12 cellular contexts compared by ENCODE assay signal in the genomic region with DNA sequence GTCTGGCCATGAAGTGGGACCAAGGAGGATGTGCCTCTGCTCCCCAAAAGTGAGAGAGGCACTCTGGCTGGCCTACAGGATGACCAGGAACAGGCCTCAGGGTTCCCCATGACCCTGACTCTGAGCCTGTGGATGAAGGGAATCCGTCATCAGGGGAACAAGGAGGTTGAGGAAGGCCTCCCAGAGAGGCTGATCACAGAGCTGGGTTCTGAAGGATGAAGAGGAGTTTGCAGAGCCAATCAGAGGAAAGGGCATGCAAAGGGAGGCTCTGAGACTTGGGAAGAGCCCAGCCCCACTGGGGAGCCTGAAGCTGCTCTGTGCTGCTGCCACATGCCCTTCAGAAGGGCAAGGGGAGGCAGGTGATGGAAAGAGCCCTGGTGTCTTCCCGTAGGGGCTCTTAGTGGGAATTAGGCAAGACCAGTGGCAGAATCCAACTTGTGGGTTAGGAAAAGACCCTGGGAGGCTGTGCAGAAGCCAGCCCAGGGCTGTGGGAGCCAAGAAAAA.
DNase-seq lines count a peak whose midpoint lies in the region; ATAC-seq, FAIRE-seq and TF ChIP-seq lines count a peak whose summit lies in the region.
"Had no signal": no experiment of that assay in that cellular context is flagged by ENCODE, and none has a peak within 500 bp of the region (broad histone marks: within the 10 kb centered on the region; RNA-seq: fewer than 3 reads in every experiment).

No MANE protein-coding gene starts in this region.

- no peak overlapping the region for H3K23ac ChIP-seq in mesenchymal stem cell (ENCODE audit: low read length in 2 of 2)

- H3K4ac ChIP-seq in mesenchymal stem cell (ENCODE audit: low read depth in 1 of 2, low read length in 2 of 2): no peak overlapping the region

- H3K9me3 ChIP-seq in mesenchymal stem cell (ENCODE audit: control insufficient read depth, low read length): no peaks in the 10 kb centered on the region
- no peaks in the 10 kb centered on the region for H3K9me3 ChIP-seq in suprapubic skin

- FAIRE-seq in GM19239 (lab: Jason Lieb, UNC): no peak
- FAIRE-seq: colon, H54 had no signal

- H3K79me1 ChIP-seq in mesenchymal stem cell (replicated peaks; ENCODE audit: low read length, poor library complexity, severe bottlenecking): no peaks in the 10 kb centered on the region

- no peak for TF ChIP-seq CTCF in suprapubic skin (IDR thresholded peaks at IDR 0.05)

- H3K4me1 ChIP-seq in mesenchymal stem cell (ENCODE audit: control insufficient read depth, insufficient read depth, low read depth, low read length): peaks cover 30% of the 10 kb centered on the region
- H3K4me1 ChIP-seq in suprapubic skin: peaks cover 82% of the 10 kb centered on the region

- no peak for TF ChIP-seq POLR2A in suprapubic skin (IDR thresholded peaks at IDR 0.05)

- H3K4me3 ChIP-seq in mesenchymal stem cell (ENCODE audit: insufficient read depth in 1 of 2, low read depth in 1 of 2, low read length in 2 of 2) (no peak overlapping the region), suprapubic skin (no peak overlapping the region)

- 98% methylated on average over 2 of the region's 2 CpGs for whole genome bisulfite sequencing in mesenchymal stem cell
- WGBS in suprapubic skin: 63% methylated on average over 2 of the region's 2 CpGs

- peak overlapping the region; percentile 46 for H3K27ac Mint-ChIP-seq in activated naive CD4-positive, alpha-beta T cell treated with anti-CD3 and anti-CD28 coated beads for 36 hours
- H3K27ac Mint-ChIP-seq in activated CD8-positive, alpha-beta T cell treated with anti-CD3 and anti-CD28 coated beads, Interleukin-2, amount 10 ng/mL, durations not matched to agents 7 days and 5 days: peak overlapping the region; percentile 97

- H3K4me2 ChIP-seq in mesenchymal stem cell (ENCODE audit: low read length, poor library complexity, severe bottlenecking): no peak overlapping the region

- H3K36me3 Mint-ChIP-seq in activated naive CD4-positive, alpha-beta T cell treated with anti-CD3 and anti-CD28 coated beads for 36 hours (ENCODE audit: low read depth): no peaks in the 10 kb centered on the region
- H3K36me3 Mint-ChIP-seq in activated CD8-positive, alpha-beta T cell treated with anti-CD3 and anti-CD28 coated beads, Interleukin-2, amount 10 ng/mL, durations not matched to agents 7 days and 5 days (ENCODE audit: low read depth): peaks cover 8% of the 10 kb centered on the region

- H2BK15ac ChIP-seq in mesenchymal stem cell (ENCODE audit: low read depth, poor library complexity, severe bottlenecking): peak overlapping the region; percentile 63

- TF ChIP-seq EP300 in suprapubic skin (IDR thresholded peaks at IDR 0.05): no peak

- POLR2A ChIA-PET in activated CD8-positive, alpha-beta T cell treated with anti-CD3 and anti-CD28 coated beads, Interleukin-2, amount 10 ng/mL, durations not matched to agents 7 days and 5 days (lab: Charles Lee): interaction anchor here (1.0 to 1.4 kb wide), 2 partner anchors 8 to 18 kb away, joined by 4 read pairs; no protein-coding TSS in a partner anchor

- H2BK5ac ChIP-seq in mesenchymal stem cell (ENCODE audit: low read depth, low read length, poor library complexity, severe bottlenecking): no peak overlapping the region

- H4K91ac ChIP-seq in mesenchymal stem cell (ENCODE audit: low read length): no peak overlapping the region

- ATAC-seq in activated CD8-positive, alpha-beta T cell treated with anti-CD3 and anti-CD28 coated beads, Interleukin-2, amount 10 ng/mL, durations not matched to agents 7 days and 5 days: no peak

- H3K4me3 Mint-ChIP-seq in activated naive CD4-positive, alpha-beta T cell treated with anti-CD3 and anti-CD28 coated beads for 36 hours: no peak overlapping the region
- H3K4me3 Mint-ChIP-seq in activated CD8-positive, alpha-beta T cell treated with anti-CD3 and anti-CD28 coated beads, Interleukin-2, amount 10 ng/mL, durations not matched to agents 7 days and 5 days: no peak overlapping the region

- CTCF ChIA-PET in activated naive CD4-positive, alpha-beta T cell treated with anti-CD3 and anti-CD28 coated beads for 36 hours (lab: Charles Lee): no interaction called here
- CTCF ChIA-PET in activated CD8-positive, alpha-beta T cell treated with anti-CD3 and anti-CD28 coated beads, Interleukin-2, amount 10 ng/mL, durations not matched to agents 7 days and 5 days (lab: Charles Lee): interaction anchor here (1.0 to 1.5 kb wide), 3 partner anchors 8 to 26 kb away, joined by 3 to 4 read pairs (median 3); no protein-coding TSS in a partner anchor

- H3K27me3 Mint-ChIP-seq in activated naive CD4-positive, alpha-beta T cell treated with anti-CD3 and anti-CD28 coated beads for 36 hours (ENCODE audit: low read depth): no peaks in the 10 kb centered on the region
- no peaks in the 10 kb centered on the region for H3K27me3 Mint-ChIP-seq in activated CD8-positive, alpha-beta T cell treated with anti-CD3 and anti-CD28 coated beads, Interleukin-2, amount 10 ng/mL, durations not matched to agents 7 days and 5 days (ENCODE audit: low read depth)

- intact Hi-C loops in activated naive CD4-positive, alpha-beta T cell treated with anti-CD3 and anti-CD28 coated beads for 36 hours (cut with micrococcal nuclease): loop anchor here (1.0 to 10.0 kb wide), 9 partner anchors 19 to 1666 kb away; a partner anchor contains a TSS

- no peak overlapping the region for H2BK120ac ChIP-seq in mesenchymal stem cell (ENCODE audit: low read depth, low read length)

- H3K27ac ChIP-seq in mesenchymal stem cell (ENCODE audit: low read length, poor library complexity, severe bottlenecking) (no peak overlapping the region), suprapubic skin (no peak overlapping the region)
- H3K27ac ChIP-seq: RWPE1 had no signal

- H4K8ac ChIP-seq in mesenchymal stem cell (ENCODE audit: low read length): peak overlapping the region; percentile 13

- peak overlapping the region; percentile 51 to 85 for H2BK12ac ChIP-seq in mesenchymal stem cell (ENCODE audit: low read length in 2 of 2)

- no peaks in the 10 kb centered on the region for H3K9me3 Mint-ChIP-seq in activated naive CD4-positive, alpha-beta T cell treated with anti-CD3 and anti-CD28 coated beads for 36 hours
- H3K9me3 Mint-ChIP-seq in activated CD8-positive, alpha-beta T cell treated with anti-CD3 and anti-CD28 coated beads, Interleukin-2, amount 10 ng/mL, durations not matched to agents 7 days and 5 days (ENCODE audit: insufficient read depth): no peaks in the 10 kb centered on the region

- H3K36me3 ChIP-seq in mesenchymal stem cell (ENCODE audit: control insufficient read depth in 1 of 2, insufficient read depth in 2 of 2, low read depth in 1 of 2, low read length in 2 of 2) (no peaks in the 10 kb centered on the region), suprapubic skin (no peaks in the 10 kb centered on the region)

- no peak overlapping the region for H2AFZ ChIP-seq in mesenchymal stem cell (ENCODE audit: low read depth, low read length)

- peak overlapping the region in 1 of 2 experiments; percentile 28 for H3K18ac ChIP-seq in mesenchymal stem cell (ENCODE audit: low read depth in 1 of 2, low read length in 2 of 2)

- peaks cover 74% of the 10 kb centered on the region for H3K4me1 Mint-ChIP-seq in activated naive CD4-positive, alpha-beta T cell treated with anti-CD3 and anti-CD28 coated beads for 36 hours (ENCODE audit: low read depth)
- H3K4me1 Mint-ChIP-seq in activated CD8-positive, alpha-beta T cell treated with anti-CD3 and anti-CD28 coated beads, Interleukin-2, amount 10 ng/mL, durations not matched to agents 7 days and 5 days (ENCODE audit: low read depth): peaks cover 99% of the 10 kb centered on the region

- no peak overlapping the region for H3K14ac ChIP-seq in mesenchymal stem cell (ENCODE audit: low read length in 2 of 2)

- no peak for DNase-seq in activated naive CD4-positive, alpha-beta T cell treated with anti-CD3 and anti-CD28 coated beads for 36 hours
- no peak for DNase-seq in activated naive CD4-positive, alpha-beta T cell treated with Interleukin-2 at 50 U/mL for 16 hours
- no peak for DNase-seq in activated CD8-positive, alpha-beta T cell treated with anti-CD3 and anti-CD28 coated beads, Interleukin-2, amount 10 ng/mL, durations not matched to agents 7 days and 5 days
- DNase-seq in mesenchymal stem cell (no peak), suprapubic skin (ENCODE audit: low spot score in 2 of 2) (peak; percentile 44 to 55), glomerular visceral epithelial cell (ENCODE audit: extremely low spot score) (no peak), GM19239 (ENCODE audit: insufficient read length, low spot score) (no peak)
- no peak for DNase-seq in stimulated activated CD4-positive, alpha-beta T cell treated with anti-CD3 and anti-CD28 coated beads, Interleukin-12 subunit alpha, Interleukin-12 subunit beta, amount 100 ng/mL, for 4 hours
- DNase-seq: activated gamma-delta T cell treated with Interleukin-2 at 50 U/mL for 16 hours had no signal

- H3K9ac ChIP-seq in mesenchymal stem cell (ENCODE audit: low read length): no peak overlapping the region

- H3K27me3 ChIP-seq in mesenchymal stem cell (ENCODE audit: control insufficient read depth in 1 of 2, insufficient read depth in 1 of 2, low read length in 2 of 2) (peaks cover 0 to 16% of the 10 kb centered on the region in 2 experiments), suprapubic skin (no peaks in the 10 kb centered on the region)

- no peak overlapping the region for H2AK5ac ChIP-seq in mesenchymal stem cell (ENCODE audit: low read length, severe bottlenecking)

Comparison
In these comparisons a context has a peak if more than half of its experiments do, and no peak if none do; other contexts are left out.
1. DNase-seq: peak in suprapubic skin (2 of 2); none in activated naive CD4-positive, alpha-beta T cell treated with anti-CD3 and anti-CD28 coated beads for 36 hours (single experiment), activated naive CD4-positive, alpha-beta T cell treated with Interleukin-2 at 50 U/mL for 16 hours (single experiment), activated CD8-positive, alpha-beta T cell treated with anti-CD3 and anti-CD28 coated beads, Interleukin-2, amount 10 ng/mL, durations not matched to agents 7 days and 5 days (single experiment), mesenchymal stem cell (single experiment), stimulated activated CD4-positive, alpha-beta T cell treated with anti-CD3 and anti-CD28 coated beads, Interleukin-12 subunit alpha, Interleukin-12 subunit beta, amount 100 ng/mL, for 4 hours (single experiment), glomerular visceral epithelial cell (single experiment) and GM19239 (single experiment).